In genomic region chr17:27086526-27086925, GRCh38 we compare ENCODE assay signal across 3 cellular contexts.
TF ChIP-seq lines count a peak whose summit lies in the region.

No MANE protein-coding gene starts in this region.

TF ChIP-seq in SK-N-SH, 30 proteins besides CTCF, POLR2A, EP300 and RAD21 (continued from another document):
- TF ChIP-seq REST (IDR thresholded peaks at IDR 0.05; ENCODE audit: low read depth, low read length) (no peak), YY1 (IDR thresholded peaks at IDR 0.05; ENCODE audit: low read depth) (no peak), JUND (IDR thresholded peaks at IDR 0.05) (no peak), NRF1 (IDR thresholded peaks at IDR 0.05; ENCODE audit: low read depth, low read length) (no peak), SMC3 (IDR thresholded peaks at IDR 0.05; ENCODE audit: low read depth, low read length) (no peak)
- TF ChIP-seq, protein P1, sequence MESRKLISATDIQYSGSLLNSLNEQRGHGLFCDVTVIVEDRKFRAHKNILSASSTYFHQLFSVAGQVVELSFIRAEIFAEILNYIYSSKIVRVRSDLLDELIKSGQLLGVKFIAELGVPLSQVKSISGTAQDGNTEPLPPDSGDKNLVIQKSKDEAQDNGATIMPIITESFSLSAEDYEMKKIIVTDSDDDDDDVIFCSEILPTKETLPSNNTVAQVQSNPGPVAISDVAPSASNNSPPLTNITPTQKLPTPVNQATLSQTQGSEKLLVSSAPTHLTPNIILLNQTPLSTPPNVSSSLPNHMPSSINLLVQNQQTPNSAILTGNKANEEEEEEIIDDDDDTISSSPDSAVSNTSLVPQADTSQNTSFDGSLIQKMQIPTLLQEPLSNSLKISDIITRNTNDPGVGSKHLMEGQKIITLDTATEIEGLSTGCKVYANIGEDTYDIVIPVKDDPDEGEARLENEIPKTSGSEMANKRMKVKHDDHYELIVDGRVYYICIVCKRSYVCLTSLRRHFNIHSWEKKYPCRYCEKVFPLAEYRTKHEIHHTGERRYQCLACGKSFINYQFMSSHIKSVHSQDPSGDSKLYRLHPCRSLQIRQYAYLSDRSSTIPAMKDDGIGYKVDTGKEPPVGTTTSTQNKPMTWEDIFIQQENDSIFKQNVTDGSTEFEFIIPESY (IDR thresholded peaks at IDR 0.05; ENCODE audit: borderline replicate concordance, low read depth): no peak

TF ChIP-seq in SK-N-SH treated with all-trans-retinoic acid at 6 μM for 48 hours, 23 proteins besides CTCF, POLR2A, EP300 and RAD21 (continued from another document):
- TF ChIP-seq, protein P2, sequence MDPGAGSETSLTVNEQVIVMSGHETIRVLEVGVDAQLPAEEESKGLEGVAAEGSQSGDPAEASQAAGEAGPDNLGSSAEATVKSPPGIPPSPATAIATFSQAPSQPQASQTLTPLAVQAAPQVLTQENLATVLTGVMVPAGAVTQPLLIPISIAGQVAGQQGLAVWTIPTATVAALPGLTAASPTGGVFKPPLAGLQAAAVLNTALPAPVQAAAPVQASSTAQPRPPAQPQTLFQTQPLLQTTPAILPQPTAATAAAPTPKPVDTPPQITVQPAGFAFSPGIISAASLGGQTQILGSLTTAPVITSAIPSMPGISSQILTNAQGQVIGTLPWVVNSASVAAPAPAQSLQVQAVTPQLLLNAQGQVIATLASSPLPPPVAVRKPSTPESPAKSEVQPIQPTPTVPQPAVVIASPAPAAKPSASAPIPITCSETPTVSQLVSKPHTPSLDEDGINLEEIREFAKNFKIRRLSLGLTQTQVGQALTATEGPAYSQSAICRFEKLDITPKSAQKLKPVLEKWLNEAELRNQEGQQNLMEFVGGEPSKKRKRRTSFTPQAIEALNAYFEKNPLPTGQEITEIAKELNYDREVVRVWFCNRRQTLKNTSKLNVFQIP (CRISPR knock-in tag; IDR thresholded peaks at IDR 0.05; ENCODE audit: borderline replicate concordance, low read depth): no peak
- TF ChIP-seq ZNF70 (CRISPR knock-in tag; IDR thresholded peaks at IDR 0.05) (no peak), ZFP30 (CRISPR knock-in tag; IDR thresholded peaks at IDR 0.05) (no peak), ZNF8 (CRISPR knock-in tag; IDR thresholded peaks at IDR 0.05) (no peak), OSR1 (CRISPR knock-in tag; IDR thresholded peaks at IDR 0.05) (no peak)
- TF ChIP-seq, protein P3, sequence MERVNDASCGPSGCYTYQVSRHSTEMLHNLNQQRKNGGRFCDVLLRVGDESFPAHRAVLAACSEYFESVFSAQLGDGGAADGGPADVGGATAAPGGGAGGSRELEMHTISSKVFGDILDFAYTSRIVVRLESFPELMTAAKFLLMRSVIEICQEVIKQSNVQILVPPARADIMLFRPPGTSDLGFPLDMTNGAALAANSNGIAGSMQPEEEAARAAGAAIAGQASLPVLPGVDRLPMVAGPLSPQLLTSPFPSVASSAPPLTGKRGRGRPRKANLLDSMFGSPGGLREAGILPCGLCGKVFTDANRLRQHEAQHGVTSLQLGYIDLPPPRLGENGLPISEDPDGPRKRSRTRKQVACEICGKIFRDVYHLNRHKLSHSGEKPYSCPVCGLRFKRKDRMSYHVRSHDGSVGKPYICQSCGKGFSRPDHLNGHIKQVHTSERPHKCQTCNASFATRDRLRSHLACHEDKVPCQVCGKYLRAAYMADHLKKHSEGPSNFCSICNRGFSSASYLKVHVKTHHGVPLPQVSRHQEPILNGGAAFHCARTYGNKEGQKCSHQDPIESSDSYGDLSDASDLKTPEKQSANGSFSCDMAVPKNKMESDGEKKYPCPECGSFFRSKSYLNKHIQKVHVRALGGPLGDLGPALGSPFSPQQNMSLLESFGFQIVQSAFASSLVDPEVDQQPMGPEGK (CRISPR knock-in tag; IDR thresholded peaks at IDR 0.05; ENCODE audit: borderline replicate concordance): no peak

TF ChIP-seq in K562, 482 proteins besides CTCF, POLR2A, EP300 and RAD21 (continued from another document and continues in another):
- TF ChIP-seq MCM7 (IDR thresholded peaks at IDR 0.05) (no peak), ZNF165 (CRISPR knock-in tag; IDR thresholded peaks at IDR 0.05; ENCODE audit: borderline replicate concordance) (no peak), ZNF589 (CRISPR knock-in tag; IDR thresholded peaks at IDR 0.05; ENCODE audit: low read depth) (no peak), SIRT6 (IDR thresholded peaks at IDR 0.05; ENCODE audit: low read depth, low read length) (no peak), THRB (CRISPR knock-in tag; conservative IDR thresholded peaks at IDR 0.05) (no peak), HDAC1 (IDR thresholded peaks at IDR 0.05) (no peak), ZNF324 (CRISPR knock-in tag; IDR thresholded peaks at IDR 0.05) (no peak), POLR2H (tag; IDR thresholded peaks at IDR 0.05; ENCODE audit: low read depth) (peak; percentile 64), ZBTB8A (IDR thresholded peaks at IDR 0.05; ENCODE audit: partially characterized antibody) (no peak), IRF2 (CRISPR knock-in tag; IDR thresholded peaks at IDR 0.05) (no peak), RERE (CRISPR knock-in tag; IDR thresholded peaks at IDR 0.05; ENCODE audit: borderline replicate concordance) (no peak), SUPT5H (IDR thresholded peaks at IDR 0.05) (no peak), MEIS2 (IDR thresholded peaks at IDR 0.05; ENCODE audit: partially characterized antibody) (no peak), CSDE1 (IDR thresholded peaks at IDR 0.05) (no peak), ZNF3 (CRISPR knock-in tag; IDR thresholded peaks at IDR 0.05) (no peak), ELK3 (CRISPR knock-in tag; IDR thresholded peaks at IDR 0.05) (no peak), HNRNPLL (IDR thresholded peaks at IDR 0.05; ENCODE audit: low read depth, low read length, poor library complexity, severe bottlenecking) (no peak), CREB5 (CRISPR knock-in tag; IDR thresholded peaks at IDR 0.05) (no peak), KLF1 (tag; IDR thresholded peaks at IDR 0.05) (no peak), CHD4 (IDR thresholded peaks at IDR 0.05; ENCODE audit: insufficient read depth, insufficient replicate concordance, low read depth, low read length, poor library complexity, severe bottlenecking) (no peak), MNT (conservative IDR thresholded peaks at IDR 0.05) (0 out of 4 replicates have a peak, but pooled peaks of 1 of the 2 experiments have one; percentile 21), E2F5 (CRISPR knock-in tag; IDR thresholded peaks at IDR 0.05) (no peak)
- TF ChIP-seq, protein P4, sequence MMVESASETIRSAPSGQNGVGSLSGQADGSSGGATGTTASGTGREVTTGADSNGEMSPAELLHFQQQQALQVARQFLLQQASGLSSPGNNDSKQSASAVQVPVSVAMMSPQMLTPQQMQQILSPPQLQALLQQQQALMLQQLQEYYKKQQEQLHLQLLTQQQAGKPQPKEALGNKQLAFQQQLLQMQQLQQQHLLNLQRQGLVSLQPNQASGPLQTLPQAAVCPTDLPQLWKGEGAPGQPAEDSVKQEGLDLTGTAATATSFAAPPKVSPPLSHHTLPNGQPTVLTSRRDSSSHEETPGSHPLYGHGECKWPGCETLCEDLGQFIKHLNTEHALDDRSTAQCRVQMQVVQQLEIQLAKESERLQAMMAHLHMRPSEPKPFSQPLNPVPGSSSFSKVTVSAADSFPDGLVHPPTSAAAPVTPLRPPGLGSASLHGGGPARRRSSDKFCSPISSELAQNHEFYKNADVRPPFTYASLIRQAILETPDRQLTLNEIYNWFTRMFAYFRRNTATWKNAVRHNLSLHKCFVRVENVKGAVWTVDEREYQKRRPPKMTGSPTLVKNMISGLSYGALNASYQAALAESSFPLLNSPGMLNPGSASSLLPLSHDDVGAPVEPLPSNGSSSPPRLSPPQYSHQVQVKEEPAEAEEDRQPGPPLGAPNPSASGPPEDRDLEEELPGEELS (CRISPR knock-in tag; IDR thresholded peaks at IDR 0.05; ENCODE audit: borderline replicate concordance): no peak
